Comparison of ENCODE assay signal across 1 cellular context in genomic region chrX:40855411-40855810, GRCh38.
TF ChIP-seq lines count a peak whose summit lies in the region.

No MANE protein-coding gene starts in this region.

TF ChIP-seq in HEK293, 187 proteins besides CTCF, POLR2A, EP300 and RAD21 (continued from another document):
- TF ChIP-seq PRDM10 (tag by site-specific recombination; IDR thresholded peaks at IDR 0.05) (peak; percentile 56; the same call in 1 of the 2 replicates), BCL11B (tag by site-specific recombination; IDR thresholded peaks at IDR 0.05; ENCODE audit: low read depth) (0 out of 2 replicates have a peak, but pooled peaks have one; percentile 39), ZNF571 (tag by site-specific recombination; IDR thresholded peaks at IDR 0.05) (no peak), ZNF555 (tag by site-specific recombination; conservative IDR thresholded peaks at IDR 0.05) (no peak), ZNF10 (tag by site-specific recombination; IDR thresholded peaks at IDR 0.05) (peak; percentile 46; the same call in 1 of the 2 replicates), BCL11A (tag by site-specific recombination; IDR thresholded peaks at IDR 0.05; ENCODE audit: low read depth) (0 out of 2 replicates have a peak, but pooled peaks have one; percentile 35), ZNF645 (tag by site-specific recombination; IDR thresholded peaks at IDR 0.05) (no peak), ZNF580 (tag by site-specific recombination; IDR thresholded peaks at IDR 0.05) (peak; percentile 70; the same call in 1 of the 2 replicates), PRDM6 (tag by site-specific recombination; IDR thresholded peaks at IDR 0.05) (peak; percentile 96), ZNF596 (tag by site-specific recombination; IDR thresholded peaks at IDR 0.05) (peak; percentile 56; the same call in 1 of the 2 replicates), OSR2 (tag by site-specific recombination; IDR thresholded peaks at IDR 0.05) (peak; percentile 63; the same call in 1 of the 2 replicates), ZNF843 (tag by site-specific recombination; IDR thresholded peaks at IDR 0.05) (peak; percentile 88), ZNF416 (tag by site-specific recombination; IDR thresholded peaks at IDR 0.05) (no peak), PRDM4 (tag by site-specific recombination; IDR thresholded peaks at IDR 0.05) (peak; percentile 71; the same call in 1 of the 2 replicates), ZNF561 (tag by site-specific recombination; IDR thresholded peaks at IDR 0.05; ENCODE audit: borderline replicate concordance) (peak; percentile 75; the same call in 1 of the 2 replicates), FEZF1 (tag by site-specific recombination; IDR thresholded peaks at IDR 0.05) (peak; percentile 82), ZBTB1 (tag by site-specific recombination; IDR thresholded peaks at IDR 0.05) (no peak), HOXD13 (CRISPR knock-in tag; IDR thresholded peaks at IDR 0.05; ENCODE audit: borderline replicate concordance) (peak; percentile 81; the same call in 1 of the 2 replicates), INSM2 (tag by site-specific recombination; IDR thresholded peaks at IDR 0.05) (peak; percentile 47; the same call in 1 of the 2 replicates), ZNF707 (tag by site-specific recombination; IDR thresholded peaks at IDR 0.05) (no peak), ZNF692 (tag by site-specific recombination; IDR thresholded peaks at IDR 0.05) (peak; percentile 56; the same call in 1 of the 2 replicates), SP7 (tag by site-specific recombination; IDR thresholded peaks at IDR 0.05) (peak; percentile 51), GLIS1 (tag by site-specific recombination; IDR thresholded peaks at IDR 0.05) (peak; percentile 54), MEIS1 (CRISPR knock-in tag; IDR thresholded peaks at IDR 0.05; ENCODE audit: borderline replicate concordance) (peak; percentile 87; the same call in 1 of the 2 replicates), ZBTB17 (tag by site-specific recombination; IDR thresholded peaks at IDR 0.05) (peak; percentile 21; the same call in 1 of the 2 replicates), ZNF449 (tag by site-specific recombination; IDR thresholded peaks at IDR 0.05) (no peak), TSHZ1 (tag by site-specific recombination; IDR thresholded peaks at IDR 0.05; ENCODE audit: borderline replicate concordance) (peak; percentile 87), ZNF626 (tag by site-specific recombination; IDR thresholded peaks at IDR 0.05) (0 out of 2 replicates have a peak, but pooled peaks have one; percentile 42), KLF10 (tag by site-specific recombination; IDR thresholded peaks at IDR 0.05) (0 out of 2 replicates have a peak, but pooled peaks have one; percentile 29)
